18 cellular contexts compared by ENCODE assay signal in genomic region chr3:158540066-158540465, GRCh38.
"Had no signal": no experiment of that assay in that cellular context is flagged by ENCODE, and none has a peak within 500 bp of the region (broad histone marks: within the 10 kb centered on the region; RNA-seq: fewer than 3 reads in every experiment).

No MANE protein-coding gene starts in this region.

- H3K36me3 ChIP-seq: uterus had no signal

- H3K4me3 ChIP-seq: sigmoid colon, spleen, testis, uterus had no signal

- H3K4me1 ChIP-seq: sigmoid colon, spleen, testis, uterus had no signal

- H3K27ac Mint-ChIP-seq: activated CD4-positive, alpha-beta memory T cell treated with anti-CD3 and anti-CD28 coated beads, Interleukin-2, amount 10 ng/mL, durations not matched to agents 7 days and 5 days; activated CD4-positive, alpha-beta T cell treated with anti-CD3 and anti-CD28 coated beads, Interleukin-2, amount 10 ng/mL, durations not matched to agents 24 days and 14 days; activated naive CD4-positive, alpha-beta T cell treated with anti-CD3 and anti-CD28 coated beads for 36 hours; activated T-cell treated with anti-CD3 and anti-CD28 coated beads, Interleukin-2, amount 50 U/mL, for 72 hours; natural killer cell treated with Interleukin-12 subunit alpha and Interleukin-12 subunit beta and Interleukin-15 and Interleukin-18, amount 100 ng/mL, for 72 hours had no signal

- FAIRE-seq: frontal cortex had no signal

- ATAC-seq: activated CD4-positive, CD25-positive, alpha-beta regulatory T cell treated with anti-CD3 and anti-CD28 coated beads, Interleukin-2, amount 50 U/mL, for 24 hours; activated T-cell treated with anti-CD3 and anti-CD28 coated beads, Interleukin-2, amount 50 U/mL, for 72 hours; natural killer cell treated with Interleukin-12 subunit alpha and Interleukin-12 subunit beta and Interleukin-15 and Interleukin-18, amount 100 ng/mL, for 72 hours had no signal

- H3K9me3 Mint-ChIP-seq: activated CD4-positive, alpha-beta memory T cell treated with anti-CD3 and anti-CD28 coated beads, Interleukin-2, amount 10 ng/mL, durations not matched to agents 7 days and 5 days; activated CD4-positive, alpha-beta T cell treated with anti-CD3 and anti-CD28 coated beads, Interleukin-2, amount 10 ng/mL, durations not matched to agents 24 days and 14 days; activated naive CD4-positive, alpha-beta T cell treated with anti-CD3 and anti-CD28 coated beads for 36 hours; activated T-cell treated with anti-CD3 and anti-CD28 coated beads, Interleukin-2, amount 50 U/mL, for 72 hours; natural killer cell treated with Interleukin-12 subunit alpha and Interleukin-12 subunit beta and Interleukin-15 and Interleukin-18, amount 100 ng/mL, for 72 hours had no signal

- H3K27me3 Mint-ChIP-seq: activated CD4-positive, alpha-beta memory T cell treated with anti-CD3 and anti-CD28 coated beads, Interleukin-2, amount 10 ng/mL, durations not matched to agents 7 days and 5 days; activated CD4-positive, alpha-beta T cell treated with anti-CD3 and anti-CD28 coated beads, Interleukin-2, amount 10 ng/mL, durations not matched to agents 24 days and 14 days; natural killer cell treated with Interleukin-12 subunit alpha and Interleukin-12 subunit beta and Interleukin-15 and Interleukin-18, amount 100 ng/mL, for 72 hours had no signal

- H3K4me1 Mint-ChIP-seq: activated CD4-positive, alpha-beta memory T cell treated with anti-CD3 and anti-CD28 coated beads, Interleukin-2, amount 10 ng/mL, durations not matched to agents 7 days and 5 days; activated CD4-positive, alpha-beta T cell treated with anti-CD3 and anti-CD28 coated beads, Interleukin-2, amount 10 ng/mL, durations not matched to agents 24 days and 14 days had no signal

- H3K27me3 ChIP-seq: sigmoid colon, spleen, testis, uterus had no signal

- DNase-seq: activated effector memory CD4-positive, alpha-beta T cell treated with Interleukin-2 at 50 U/mL for 16 hours; cerebellar nuclear complex; glutamatergic neuron; hippocampal formation; left ventricle myocardium superior; posterior cingulate gyrus; sigmoid colon; spleen; uterus had no signal

- H3K4me3 Mint-ChIP-seq: activated CD4-positive, alpha-beta memory T cell treated with anti-CD3 and anti-CD28 coated beads, Interleukin-2, amount 10 ng/mL, durations not matched to agents 7 days and 5 days; activated CD4-positive, alpha-beta T cell treated with anti-CD3 and anti-CD28 coated beads, Interleukin-2, amount 10 ng/mL, durations not matched to agents 24 days and 14 days; activated naive CD4-positive, alpha-beta T cell treated with anti-CD3 and anti-CD28 coated beads for 36 hours; activated T-cell treated with anti-CD3 and anti-CD28 coated beads, Interleukin-2, amount 50 U/mL, for 72 hours; natural killer cell treated with Interleukin-12 subunit alpha and Interleukin-12 subunit beta and Interleukin-15 and Interleukin-18, amount 100 ng/mL, for 72 hours had no signal

- H3K36me3 Mint-ChIP-seq: natural killer cell treated with Interleukin-12 subunit alpha and Interleukin-12 subunit beta and Interleukin-15 and Interleukin-18, amount 100 ng/mL, for 72 hours had no signal

- H3K9me3 ChIP-seq: sigmoid colon, spleen, testis, uterus had no signal

- H3K27ac ChIP-seq: sigmoid colon, spleen, testis, uterus, VCaP had no signal
